Comparison of ENCODE assay signal across 18 cellular contexts in the genomic region with DNA sequence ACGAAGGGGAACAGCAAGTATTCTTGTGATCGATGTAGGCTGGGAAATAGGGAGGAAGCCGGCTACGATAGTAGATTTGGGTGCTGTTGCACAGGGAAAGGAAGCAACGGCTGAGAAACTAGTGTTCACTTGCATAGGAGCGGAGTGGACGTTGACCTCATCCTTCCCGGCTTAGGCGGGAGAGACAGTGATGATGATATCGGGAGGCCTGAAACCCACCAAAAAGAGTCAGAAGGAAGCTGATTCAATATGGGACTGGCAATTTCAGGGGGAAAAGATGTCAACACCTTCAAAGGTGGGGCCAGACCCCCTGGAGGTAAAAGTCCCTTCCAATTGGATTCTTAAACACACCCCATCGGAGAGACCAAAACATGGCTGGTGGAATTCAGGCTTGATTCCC.
DNase-seq lines count a peak whose midpoint lies in the region; ATAC-seq and TF ChIP-seq lines count a peak whose summit lies in the region.
"Had no signal": no experiment of that assay in that cellular context is flagged by ENCODE, and none has a peak within 500 bp of the region (broad histone marks: within the 10 kb centered on the region; RNA-seq: fewer than 3 reads in every experiment).

No MANE protein-coding gene starts in this region.

- peaks cover 89% of the 10 kb centered on the region for H3K4me1 Mint-ChIP-seq in activated naive CD4-positive, alpha-beta T cell treated with anti-CD3 and anti-CD28 coated beads for 36 hours (ENCODE audit: low read depth)
- H3K4me1 Mint-ChIP-seq in T-cell: peaks cover 87 to 91% (median 90%) of the 10 kb centered on the region in 3 donors
- H3K4me1 Mint-ChIP-seq in central memory CD8-positive, alpha-beta T cell: peaks cover 87% of the 10 kb centered on the region
- peaks cover 100% of the 10 kb centered on the region for H3K4me1 Mint-ChIP-seq in stimulated activated effector memory CD8-positive, alpha-beta T cell treated with anti-CD3 and anti-CD28 coated beads, Interleukin-12 subunit alpha, Interleukin-12 subunit beta, amount 100 ng/mL, for 72 hours

- H3K4me3 ChIP-seq in esophagus muscularis mucosa (no peak overlapping the region), testis (no peak overlapping the region)
- H3K4me3 ChIP-seq: GM23248 had no signal

- TF ChIP-seq EP300 in esophagus muscularis mucosa (IDR thresholded peaks at IDR 0.05): no peak

- no peak for DNase-seq in activated naive CD4-positive, alpha-beta T cell treated with anti-CD3 and anti-CD28 coated beads for 36 hours
- DNase-seq in activated naive CD4-positive, alpha-beta T cell (lab: John Stamatoyannopoulos, UW): no peak
- DNase-seq in T-cell (no peak), esophagus muscularis mucosa (ENCODE audit: extremely low spot score) (no peak), NCI-H2029 treated with DMSO at 0.1 percent for 48 hours (lab: John Stamatoyannopoulos, UW) (no peak), testis (no peak)
- DNase-seq in central memory CD8-positive, alpha-beta T cell (ENCODE audit: low spot score in 2 of 2): no peak
- DNase-seq in stimulated activated effector memory CD8-positive, alpha-beta T cell treated with anti-CD3 and anti-CD28 coated beads, Interleukin-12 subunit alpha, Interleukin-12 subunit beta, amount 100 ng/mL, for 72 hours (ENCODE audit: low spot score in 2 of 2): no peak
- DNase-seq: cerebellar nuclear complex, COR-L47, DMS79 treated with DMSO at 0.1 percent for 48 hours, GM23248, mesendoderm, NCI-H510A, RPMI8226, SK-N-SH had no signal

- ATAC-seq in T-cell (replicated peaks in 1 of 4): no peak
- no peak for ATAC-seq in central memory CD8-positive, alpha-beta T cell (replicated peaks; ENCODE audit: extremely low read depth, poor library complexity, severe bottlenecking)
- ATAC-seq in stimulated activated effector memory CD8-positive, alpha-beta T cell treated with anti-CD3 and anti-CD28 coated beads, Interleukin-12 subunit alpha, Interleukin-12 subunit beta, amount 100 ng/mL, for 72 hours: no peak

- H3K9me3 ChIP-seq in esophagus muscularis mucosa (no peaks in the 10 kb centered on the region), testis (no peaks in the 10 kb centered on the region)
- H3K9me3 ChIP-seq: SK-N-SH had no signal

- CTCF ChIA-PET in activated naive CD4-positive, alpha-beta T cell treated with anti-CD3 and anti-CD28 coated beads for 36 hours (lab: Charles Lee): no interaction called here
- CTCF ChIA-PET in T-cell (lab: Charles Lee): interaction anchor here (0.5 to 1.0 kb wide), 2 partner anchors 87 to 1948 kb away, joined by 3 to 4 read pairs; no protein-coding TSS in a partner anchor

- H3K36me3 ChIP-seq in esophagus muscularis mucosa (no peaks in the 10 kb centered on the region), testis (ENCODE audit: low read depth, missing control alignments) (no peaks in the 10 kb centered on the region)

- POLR2A ChIA-PET in T-cell (lab: Charles Lee): no interaction called here

- H3K4me1 ChIP-seq in esophagus muscularis mucosa: peaks cover 0 to 8% (median 2%) of the 10 kb centered on the region in 4 donors
- no peaks in the 10 kb centered on the region for H3K4me1 ChIP-seq in testis

- peak overlapping the region; percentile 43 for H3K4me3 Mint-ChIP-seq in activated naive CD4-positive, alpha-beta T cell treated with anti-CD3 and anti-CD28 coated beads for 36 hours
- peak overlapping the region in 1 of 3 donors; percentile 86 for H3K4me3 Mint-ChIP-seq in T-cell
- peak overlapping the region; percentile 63 for H3K4me3 Mint-ChIP-seq in central memory CD8-positive, alpha-beta T cell
- H3K4me3 Mint-ChIP-seq in stimulated activated effector memory CD8-positive, alpha-beta T cell treated with anti-CD3 and anti-CD28 coated beads, Interleukin-12 subunit alpha, Interleukin-12 subunit beta, amount 100 ng/mL, for 72 hours: peak overlapping the region; percentile 49
- H3K4me3 Mint-ChIP-seq: type B pancreatic cell had no signal

- intact Hi-C loops in activated naive CD4-positive, alpha-beta T cell treated with anti-CD3 and anti-CD28 coated beads for 36 hours (cut with micrococcal nuclease): no loop called here
- intact Hi-C loops in esophagus muscularis mucosa (cut with DNase I) (no loop called here), testis (cut with DNase I; ENCODE audit: low total_unique reads) (no loop called here)

- TF ChIP-seq CTCF in esophagus muscularis mucosa (IDR thresholded peaks at IDR 0.05) (no peak), testis (IDR thresholded peaks at IDR 0.05) (no peak)

- no peak for TF ChIP-seq POLR2A in esophagus muscularis mucosa (IDR thresholded peaks at IDR 0.05; ENCODE audit: low read depth)
- TF ChIP-seq POLR2A in testis (IDR thresholded peaks at IDR 0.05): no peak

- 92% methylated on average over 11 of the region's 11 CpGs for WGBS in esophagus muscularis mucosa
- 93 to 97% methylated on average over 11 of the region's 11 CpGs for WGBS in testis, 2 donors

- H3K27ac ChIP-seq in esophagus muscularis mucosa (replicated peaks in 1 of 4) (no peak overlapping the region), testis (no peak overlapping the region)
- H3K27ac ChIP-seq: GM23248 had no signal

- peak overlapping the region; percentile 92 for H3K27ac Mint-ChIP-seq in activated naive CD4-positive, alpha-beta T cell treated with anti-CD3 and anti-CD28 coated beads for 36 hours
- peak overlapping the region; percentile 83 for H3K27ac Mint-ChIP-seq in T-cell
- peak overlapping the region; percentile 80 for H3K27ac Mint-ChIP-seq in central memory CD8-positive, alpha-beta T cell (ENCODE audit: low read depth)
- H3K27ac Mint-ChIP-seq in stimulated activated effector memory CD8-positive, alpha-beta T cell treated with anti-CD3 and anti-CD28 coated beads, Interleukin-12 subunit alpha, Interleukin-12 subunit beta, amount 100 ng/mL, for 72 hours: peak overlapping the region; percentile 95
- H3K27ac Mint-ChIP-seq: progenitor cell of endocrine pancreas, type B pancreatic cell had no signal

- H3K27me3 ChIP-seq in esophagus muscularis mucosa (peaks cover 0 to 59% (median 0%) of the 10 kb centered on the region in 4 donors), testis (no peaks in the 10 kb centered on the region)

- no peaks in the 10 kb centered on the region for H3K9me3 Mint-ChIP-seq in activated naive CD4-positive, alpha-beta T cell treated with anti-CD3 and anti-CD28 coated beads for 36 hours
- H3K9me3 Mint-ChIP-seq in T-cell: no peaks in the 10 kb centered on the region
- H3K9me3 Mint-ChIP-seq in central memory CD8-positive, alpha-beta T cell: no peaks in the 10 kb centered on the region
- no peaks in the 10 kb centered on the region for H3K9me3 Mint-ChIP-seq in stimulated activated effector memory CD8-positive, alpha-beta T cell treated with anti-CD3 and anti-CD28 coated beads, Interleukin-12 subunit alpha, Interleukin-12 subunit beta, amount 100 ng/mL, for 72 hours

- H3K27me3 Mint-ChIP-seq in activated naive CD4-positive, alpha-beta T cell treated with anti-CD3 and anti-CD28 coated beads for 36 hours (ENCODE audit: low read depth): no peaks in the 10 kb centered on the region
- H3K27me3 Mint-ChIP-seq in T-cell: no peaks in the 10 kb centered on the region
- no peaks in the 10 kb centered on the region for H3K27me3 Mint-ChIP-seq in central memory CD8-positive, alpha-beta T cell

- H3K36me3 Mint-ChIP-seq in activated naive CD4-positive, alpha-beta T cell treated with anti-CD3 and anti-CD28 coated beads for 36 hours (ENCODE audit: low read depth): peaks cover 16% of the 10 kb centered on the region
- H3K36me3 Mint-ChIP-seq in T-cell: peaks cover 24% of the 10 kb centered on the region
- peaks cover 25% of the 10 kb centered on the region for H3K36me3 Mint-ChIP-seq in central memory CD8-positive, alpha-beta T cell (ENCODE audit: insufficient read depth)
- H3K36me3 Mint-ChIP-seq in stimulated activated effector memory CD8-positive, alpha-beta T cell treated with anti-CD3 and anti-CD28 coated beads, Interleukin-12 subunit alpha, Interleukin-12 subunit beta, amount 100 ng/mL, for 72 hours: peaks cover 56% of the 10 kb centered on the region
